ENCODE assay signal across 8 cellular contexts in the genomic region with DNA sequence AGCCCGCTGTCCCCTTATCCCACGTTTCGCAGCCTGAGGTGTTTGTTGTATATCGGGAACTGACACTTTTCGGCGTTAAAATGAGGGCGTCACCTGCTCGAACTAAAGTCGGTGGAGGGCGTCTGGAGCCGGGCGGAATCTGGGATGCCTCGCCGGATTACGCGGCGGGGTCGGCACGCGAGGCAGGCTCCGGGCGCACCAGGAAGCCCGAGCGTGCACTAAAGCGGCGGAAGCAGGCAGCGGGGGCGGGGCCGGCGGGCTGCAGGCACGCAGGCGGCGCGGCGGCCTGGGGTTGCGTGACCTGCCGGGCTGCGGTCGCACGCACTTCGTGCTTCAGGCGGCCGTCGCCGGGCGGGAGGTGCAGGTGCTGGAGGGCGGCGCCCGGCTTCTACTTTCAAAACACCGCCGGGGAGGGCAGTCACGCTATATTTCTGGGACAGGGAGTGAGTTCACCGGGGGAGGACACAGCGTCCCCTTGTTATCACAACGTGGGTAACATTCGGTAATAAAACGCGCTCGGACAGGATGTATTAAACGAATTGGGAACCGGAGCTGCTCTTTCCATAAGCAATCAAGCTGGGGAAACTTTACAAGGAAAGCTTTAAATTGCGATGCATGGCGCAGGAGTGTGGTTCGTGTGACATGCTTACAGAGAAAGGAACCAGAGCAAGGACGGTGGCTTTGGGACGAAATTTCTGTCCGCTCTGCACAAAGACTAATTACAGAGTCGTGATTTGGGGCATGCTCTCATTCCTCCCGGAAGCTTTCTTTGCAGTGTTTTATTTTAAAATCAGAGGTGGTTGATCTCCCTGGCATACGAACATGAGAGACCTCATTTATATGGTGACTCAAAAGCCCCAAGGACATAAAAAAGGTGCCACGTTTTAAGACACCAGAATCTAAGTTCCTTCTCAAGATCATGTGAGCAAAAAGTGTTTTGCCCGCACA. TPM values are rescaled to one million over a fixed set of nuclear protein-coding genes. Genes with fewer than 3 reads are reported as not detected.
DNase-seq lines count a peak whose midpoint lies in the region; ATAC-seq and TF ChIP-seq lines count a peak whose summit lies in the region.

No MANE protein-coding gene starts in this region.

- peak overlapping the region; percentile 85 for H3K4me2 ChIP-seq in neural progenitor cell

- H3K79me2 ChIP-seq in neural progenitor cell (ENCODE audit: low read depth): no peaks in the 10 kb centered on the region

- H3K4me3 Mint-ChIP-seq in neural progenitor cell: peak overlapping the region; percentile 88

- H2AFZ ChIP-seq in neural progenitor cell (replicated peaks): peak overlapping the region; percentile 94

- H3K9ac ChIP-seq in HUES6 (ENCODE audit: low read length): peak overlapping the region; percentile 55
- H3K9ac ChIP-seq in neural progenitor cell: no peak overlapping the region
- H3K9ac ChIP-seq in stomach smooth muscle (ENCODE audit: low read length in 2 of 2): peak overlapping the region; percentile 34 to 78

- H3K4me1 Mint-ChIP-seq in neural progenitor cell: peaks cover 29% of the 10 kb centered on the region

- H3K4me3 ChIP-seq in HUES6 (ENCODE audit: low read depth, low read length) (peak overlapping the region; percentile 64), RWPE2 (ENCODE audit: severe bottlenecking) (peak overlapping the region; percentile 15), fibroblast of villous mesenchyme (ENCODE audit: low read depth, low read length) (peak overlapping the region; percentile 59), neural progenitor cell (peak overlapping the region; percentile 48), stomach smooth muscle (ENCODE audit: low read length in 2 of 2) (peak overlapping the region; percentile 49 to 80)

- H3K36me3 Mint-ChIP-seq in neural progenitor cell: no peaks in the 10 kb centered on the region

- peaks cover 4% of the 10 kb centered on the region for H3K4me1 ChIP-seq in HUES6 (ENCODE audit: control insufficient read depth, insufficient read depth, low read length)
- peaks cover 66% of the 10 kb centered on the region for H3K4me1 ChIP-seq in RWPE2 (ENCODE audit: insufficient read depth, poor library complexity, severe bottlenecking)
- no peaks in the 10 kb centered on the region for H3K4me1 ChIP-seq in neural progenitor cell
- H3K4me1 ChIP-seq in stomach smooth muscle (ENCODE audit: control insufficient read depth, insufficient read depth, low read length): peaks cover 8% of the 10 kb centered on the region

- H3K9me3 Mint-ChIP-seq in neural progenitor cell: no peaks in the 10 kb centered on the region

- peak; percentile 24 for TF ChIP-seq CTCF in RWPE2 (IDR thresholded peaks at IDR 0.05; ENCODE audit: poor library complexity, severe bottlenecking)
- peak; percentile 2 for TF ChIP-seq CTCF in fibroblast of villous mesenchyme (IDR thresholded peaks at IDR 0.05; ENCODE audit: insufficient read depth, low read depth, low read length)
- TF ChIP-seq CTCF in neural progenitor cell (IDR thresholded peaks at IDR 0.05): no peak

- DNase-seq in DMS53 (lab: John Stamatoyannopoulos, UW) (peak; percentile 97), RWPE2 (ENCODE audit: low spot score) (peak; percentile 83), fibroblast of villous mesenchyme (ENCODE audit: low read depth) (peak; percentile 92), neural progenitor cell (ENCODE audit: low spot score) (peak; percentile 96)
- DNase-seq in activated effector memory CD4-positive, alpha-beta T cell treated with anti-CD3 and anti-CD28 coated beads, Interleukin-2, amount 50 U/mL, for 16 hours: peak; percentile 96

- ATAC-seq in GM21447 (IDR thresholded peaks at IDR 0.05; ENCODE audit: unreplicated experiment): peak; percentile 69
- ATAC-seq in RWPE2 (ENCODE audit: low read depth): peak; percentile 45

- H3K9me3 ChIP-seq in HUES6 (ENCODE audit: control insufficient read depth, insufficient read depth, low read depth, low read length) (no peaks in the 10 kb centered on the region), RWPE2 (ENCODE audit: severe bottlenecking) (no peaks in the 10 kb centered on the region), neural progenitor cell (ENCODE audit: low read depth) (no peaks in the 10 kb centered on the region), stomach smooth muscle (ENCODE audit: control insufficient read depth in 2 of 2, low read length in 2 of 2) (no peaks in the 10 kb centered on the region)

- H3K27ac ChIP-seq in HUES6 (ENCODE audit: low read depth, low read length) (no peak overlapping the region), RWPE2 (ENCODE audit: poor library complexity, severe bottlenecking) (peak overlapping the region; percentile 99), neural progenitor cell (no peak overlapping the region), stomach smooth muscle (ENCODE audit: low read length) (peak overlapping the region; percentile 58)

- H3K27ac Mint-ChIP-seq in neural progenitor cell: peak overlapping the region; percentile 96

- peaks cover 16% of the 10 kb centered on the region for H3K27me3 Mint-ChIP-seq in neural progenitor cell (ENCODE audit: insufficient read depth, low read depth)

- H3K36me3 ChIP-seq in HUES6 (ENCODE audit: control insufficient read depth, insufficient read depth, low read length): no peaks in the 10 kb centered on the region
- H3K36me3 ChIP-seq in RWPE2 (ENCODE audit: low read depth): no peaks in the 10 kb centered on the region
- H3K36me3 ChIP-seq in neural progenitor cell: no peaks in the 10 kb centered on the region
- H3K36me3 ChIP-seq in stomach smooth muscle (ENCODE audit: control insufficient read depth in 2 of 2, insufficient read depth in 2 of 2, low read length in 2 of 2): no peaks in the 10 kb centered on the region

- H4K20me1 ChIP-seq in neural progenitor cell (ENCODE audit: low read depth): no peaks in the 10 kb centered on the region

- H3K27me3 ChIP-seq in HUES6 (ENCODE audit: control insufficient read depth, insufficient read depth, low read length) (peaks cover 67% of the 10 kb centered on the region), RWPE2 (ENCODE audit: insufficient read depth, poor library complexity, severe bottlenecking) (no peaks in the 10 kb centered on the region), neural progenitor cell (peaks cover 73% of the 10 kb centered on the region), stomach smooth muscle (ENCODE audit: control insufficient read depth in 1 of 2, insufficient read depth in 2 of 2, low read length in 2 of 2) (no peaks in the 10 kb centered on the region)

- H3F3A ChIP-seq in neural progenitor cell (ENCODE audit: low read depth): peaks cover 28% of the 10 kb centered on the region

RNA-seq across cellular contexts. Expression of a gene that starts 9.1 kb away (rescaled TPM):
- total RNA-seq in fibroblast of villous mesenchyme: 0.86 and 0.97 TPM in 2 replicates
- 0.56 and 1.9 TPM in 2 replicates for total RNA-seq in neural progenitor cell (ENCODE audit: low replicate concordance)

Comparison
In these comparisons a context has a peak if more than half of its experiments do, and no peak if none do; other contexts are left out.
1. H3K27ac ChIP-seq: peak in RWPE2 (single experiment) and stomach smooth muscle (single experiment); none in HUES6 (single experiment) and neural progenitor cell (single experiment).
2. Peak in every context shown above with its lines, with median percentiles within 50 percentile points of each other: DNase-seq and H3K4me3 ChIP-seq.